ENCODE assay signal across 20 cellular contexts in the genomic region with DNA sequence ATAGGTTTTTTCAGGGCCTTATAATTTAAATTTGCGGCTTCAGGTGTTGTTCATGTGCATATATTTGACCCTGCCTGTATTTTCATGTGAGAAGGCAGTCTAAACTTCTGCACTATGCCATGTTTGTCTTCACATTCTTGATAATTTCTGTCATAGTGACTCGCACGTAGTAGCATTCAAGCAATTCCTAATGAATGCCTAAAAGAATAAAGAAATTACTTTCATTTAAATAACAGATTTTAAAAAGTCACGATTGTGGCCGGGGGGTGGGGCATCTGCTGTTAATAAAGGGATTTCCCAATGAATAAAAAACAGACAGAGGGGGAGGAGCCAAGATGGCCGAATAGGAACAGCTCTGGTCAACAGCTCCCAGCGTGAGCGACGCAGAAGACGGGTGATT.
DNase-seq lines count a peak whose midpoint lies in the region; ATAC-seq, FAIRE-seq and TF ChIP-seq lines count a peak whose summit lies in the region.
"Had no signal": no experiment of that assay in that cellular context is flagged by ENCODE, and none has a peak within 500 bp of the region (broad histone marks: within the 10 kb centered on the region; RNA-seq: fewer than 3 reads in every experiment).

No MANE protein-coding gene starts in this region.

- 81 to 85% methylated on average over 10 of the region's 10 CpGs for WGBS in pancreas, 2 donors

- H3K9me3 ChIP-seq in pancreas, result no peaks in the 10 kb centered on the region
- H3K9me3 ChIP-seq: A549, esophagus squamous epithelium had no signal

- H3K27me3 Mint-ChIP-seq in activated T-helper 1 cell treated with anti-CD3 and anti-CD28 coated beads, Interleukin-12 subunit alpha, Interleukin-12 subunit beta, Interleukin-2, Interleukin-4 antibody, amounts not matched to agents 30 ng/mL and 10 ng/mL and 1 ng/mL, durations not matched to agents 14 hours and 24 hours and 36 hours (ENCODE audit: insufficient read depth), result peaks cover 5% of the 10 kb centered on the region
- H3K27me3 Mint-ChIP-seq: activated T-cell treated with anti-CD3 and anti-CD28 coated beads, Interleukin-2, amount 50 U/mL, for 24 hours had no signal

- no peak overlapping the region for H3K4me3 Mint-ChIP-seq in activated T-helper 1 cell treated with anti-CD3 and anti-CD28 coated beads, Interleukin-12 subunit alpha, Interleukin-12 subunit beta, Interleukin-2, Interleukin-4 antibody, amounts not matched to agents 30 ng/mL and 10 ng/mL and 1 ng/mL, durations not matched to agents 14 hours and 24 hours and 36 hours
- H3K4me3 Mint-ChIP-seq: activated T-cell treated with anti-CD3 and anti-CD28 coated beads, Interleukin-2, amount 50 U/mL, for 24 hours; neural crest cell had no signal

- no peaks in the 10 kb centered on the region for H3K9me3 Mint-ChIP-seq in activated T-helper 1 cell treated with anti-CD3 and anti-CD28 coated beads, Interleukin-12 subunit alpha, Interleukin-12 subunit beta, Interleukin-2, Interleukin-4 antibody, amounts not matched to agents 30 ng/mL and 10 ng/mL and 1 ng/mL, durations not matched to agents 14 hours and 24 hours and 36 hours
- H3K9me3 Mint-ChIP-seq: activated naive CD4-positive, alpha-beta T cell treated with anti-CD3 and anti-CD28 coated beads, Interleukin-2, amount 50 U/mL, for 72 hours; activated T-cell treated with anti-CD3 and anti-CD28 coated beads, Interleukin-2, amount 50 U/mL, for 24 hours had no signal

- DNase-seq in A172 (ENCODE audit: low spot score), result peak; percentile 23
- DNase-seq in GM04503 (ENCODE audit: low read depth), result peak; percentile 34
- DNase-seq in SHP77 (lab: John Stamatoyannopoulos, UW), result peak; percentile 30 to 69
- peak; percentile 59 for DNase-seq in fibroblast of peridontal ligament (ENCODE audit: extremely low read depth)
- DNase-seq in activated T-helper 1 cell treated with anti-CD3 and anti-CD28 coated beads, Interleukin-12 subunit alpha, Interleukin-12 subunit beta, Interleukin-2, Interleukin-4 antibody, amounts not matched to agents 30 ng/mL and 10 ng/mL and 1 ng/mL, durations not matched to agents 14 hours and 24 hours and 36 hours (ENCODE audit: low spot score), result no peak
- DNase-seq in NCI-H2196 (lab: John Stamatoyannopoulos, UW; ENCODE audit: unreplicated experiment), result no peak
- DNase-seq in pancreas, result no peak
- DNase-seq: activated CD4-positive, alpha-beta T cell treated with anti-CD3 and anti-CD28 coated beads, Interleukin-2, amount 50 U/mL, for 48 hours; activated T-cell treated with anti-CD3 and anti-CD28 coated beads, Interleukin-2, amount 50 U/mL, for 24 hours; esophagus squamous epithelium; hypothalamus; NCI-H1048; NCI-H69; stimulated activated naive CD4-positive, alpha-beta T cell treated with Interleukin-2 at 50 U/mL for 16 hours had no signal

- FAIRE-seq in pancreas (lab: Jason Lieb, UNC), result no peak
- FAIRE-seq: A549, GM12878 had no signal

- no peaks in the 10 kb centered on the region for H3K4me1 ChIP-seq in pancreas
- H3K4me1 ChIP-seq: esophagus squamous epithelium had no signal

- ATAC-seq in esophagus mucosa (no peak), pancreas (no peak)
- ATAC-seq: A549; activated naive CD4-positive, alpha-beta T cell treated with anti-CD3 and anti-CD28 coated beads, Interleukin-2, amount 50 U/mL, for 72 hours; GM12878 had no signal

- H3K4me3 ChIP-seq in pancreas, result no peak overlapping the region
- H3K4me3 ChIP-seq: A549, esophagus squamous epithelium, GM12878 had no signal

- H3K27me3 ChIP-seq in pancreas, result no peaks in the 10 kb centered on the region
- H3K27me3 ChIP-seq: esophagus squamous epithelium had no signal

- no peaks in the 10 kb centered on the region for H3K36me3 Mint-ChIP-seq in activated T-helper 1 cell treated with anti-CD3 and anti-CD28 coated beads, Interleukin-12 subunit alpha, Interleukin-12 subunit beta, Interleukin-2, Interleukin-4 antibody, amounts not matched to agents 30 ng/mL and 10 ng/mL and 1 ng/mL, durations not matched to agents 14 hours and 24 hours and 36 hours (ENCODE audit: low read depth)
- H3K36me3 Mint-ChIP-seq: activated naive CD4-positive, alpha-beta T cell treated with anti-CD3 and anti-CD28 coated beads, Interleukin-2, amount 50 U/mL, for 72 hours had no signal

- no peak overlapping the region for H3K27ac ChIP-seq in pancreas
- H3K27ac ChIP-seq: A549, esophagus squamous epithelium, VCaP had no signal

- no peak overlapping the region for H3K27ac Mint-ChIP-seq in activated T-helper 1 cell treated with anti-CD3 and anti-CD28 coated beads, Interleukin-12 subunit alpha, Interleukin-12 subunit beta, Interleukin-2, Interleukin-4 antibody, amounts not matched to agents 30 ng/mL and 10 ng/mL and 1 ng/mL, durations not matched to agents 14 hours and 24 hours and 36 hours
- H3K27ac Mint-ChIP-seq: activated naive CD4-positive, alpha-beta T cell treated with anti-CD3 and anti-CD28 coated beads, Interleukin-2, amount 50 U/mL, for 72 hours; activated T-cell treated with anti-CD3 and anti-CD28 coated beads, Interleukin-2, amount 50 U/mL, for 24 hours had no signal

- intact Hi-C loops in activated T-helper 1 cell treated with anti-CD3 and anti-CD28 coated beads, Interleukin-12 subunit alpha, Interleukin-12 subunit beta, Interleukin-2, Interleukin-4 antibody, amounts not matched to agents 30 ng/mL and 10 ng/mL and 1 ng/mL, durations not matched to agents 14 hours and 24 hours and 36 hours (cut with micrococcal nuclease), result no loop called here
- intact Hi-C loops in pancreas (cut with DNase I), result no loop called here

- H3K4me1 Mint-ChIP-seq in activated T-helper 1 cell treated with anti-CD3 and anti-CD28 coated beads, Interleukin-12 subunit alpha, Interleukin-12 subunit beta, Interleukin-2, Interleukin-4 antibody, amounts not matched to agents 30 ng/mL and 10 ng/mL and 1 ng/mL, durations not matched to agents 14 hours and 24 hours and 36 hours (ENCODE audit: low read depth), result no peaks in the 10 kb centered on the region
- H3K4me1 Mint-ChIP-seq: neural crest cell had no signal

- no peaks in the 10 kb centered on the region for H3K36me3 ChIP-seq in pancreas
- H3K36me3 ChIP-seq: esophagus squamous epithelium had no signal

- TF ChIP-seq CTCF in pancreas (IDR thresholded peaks at IDR 0.05), result no peak

Comparison
In these comparisons a context has a peak if more than half of its experiments do, and no peak if none do; other contexts are left out.
1. DNase-seq: peak in A172 (single experiment), GM04503 (single experiment), SHP77 (2 of 2) and fibroblast of peridontal ligament (single experiment); none in activated T-helper 1 cell treated with anti-CD3 and anti-CD28 coated beads, Interleukin-12 subunit alpha, Interleukin-12 subunit beta, Interleukin-2, Interleukin-4 antibody, amounts not matched to agents 30 ng/mL and 10 ng/mL and 1 ng/mL, durations not matched to agents 14 hours and 24 hours and 36 hours (single experiment), NCI-H2196 (single experiment) and pancreas (0 of 6).